In the genomic region with DNA sequence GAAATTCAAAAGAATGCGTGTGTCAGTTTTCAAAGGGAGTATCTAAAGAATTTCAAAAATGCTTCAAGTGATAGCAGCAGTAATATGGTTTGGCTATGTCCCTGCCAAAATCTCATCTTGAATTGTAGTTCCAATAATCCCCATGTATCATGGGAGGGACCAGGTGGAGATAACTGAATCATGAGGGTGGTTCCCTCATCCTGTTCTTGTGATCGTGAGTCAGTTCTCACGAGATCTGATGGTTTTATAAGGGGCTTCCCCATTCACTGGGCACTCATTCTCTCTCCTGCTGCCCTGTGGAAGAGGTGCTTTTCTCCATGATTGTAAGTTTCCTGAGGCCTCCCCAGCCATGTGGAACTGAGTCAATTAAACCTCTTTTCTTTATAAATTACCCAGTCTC, we compare ENCODE assay signal across 10 cellular contexts. TPM values are rescaled to one million over a fixed set of nuclear protein-coding genes. Genes with fewer than 3 reads are reported as not detected.
A peak's percentile ranks its signal among the peaks of the same experiment; 100 is the strongest.
DNase-seq lines count a peak whose midpoint lies in the region; ATAC-seq and TF ChIP-seq lines count a peak whose summit lies in the region.
"Not testable (repeated sequence)": the region's sequence is repeated elsewhere in the genome, so short reads cannot be mapped to it uniquely, and the experiment has no call there.
"Had no signal": no experiment of that assay in that cellular context is flagged by ENCODE, and none has a peak within 500 bp of the region (broad histone marks: within the 10 kb centered on the region; RNA-seq: fewer than 3 reads in every experiment).

No MANE protein-coding gene starts in this region.

- TF ChIP-seq CTCF in astrocyte of the spinal cord (IDR thresholded peaks at IDR 0.05; ENCODE audit: low read depth, low read length); omental fat pad (IDR thresholded peaks at IDR 0.05); vagina (IDR thresholded peaks at IDR 0.05): not testable (repeated sequence)

- H3K27ac ChIP-seq in esophagus (ENCODE audit: low read depth in 2 of 2, low read length in 1 of 2) (peak overlapping the region; percentile 11 to 34), vagina (peak overlapping the region; percentile 26)

- H3K9me3 Mint-ChIP-seq in activated T-cell treated with anti-CD3 and anti-CD28 coated beads, Interleukin-2, amount 50 U/mL, for 4 hours: not testable (repeated sequence)

- intact Hi-C loops in vagina (cut with DNase I): not testable (repeated sequence)

- not testable (repeated sequence) for H3K27me3 ChIP-seq in esophagus (ENCODE audit: control insufficient read depth in 1 of 2, insufficient read depth in 2 of 2, low read length in 2 of 2); vagina

- H3K4me1 ChIP-seq in esophagus (ENCODE audit: control insufficient read depth in 2 of 2, insufficient read depth in 2 of 2, low read length in 1 of 2): not testable (repeated sequence)
- peaks cover 15% of the 10 kb centered on the region for H3K4me1 ChIP-seq in vagina

- not testable (repeated sequence) for H3K36me3 ChIP-seq in esophagus (ENCODE audit: control insufficient read depth in 2 of 2, insufficient read depth in 2 of 2, low read length in 1 of 2); vagina

- not testable (repeated sequence) for H3K4me3 ChIP-seq in astrocyte of the spinal cord (ENCODE audit: low read depth, low read length); esophagus (ENCODE audit: low read depth in 1 of 2, low read length in 2 of 2); vagina

- not testable (repeated sequence) for TF ChIP-seq POLR2A in vagina (IDR thresholded peaks at IDR 0.05)

- H3K9me3 ChIP-seq in esophagus (ENCODE audit: control insufficient read depth in 2 of 2, insufficient read depth in 1 of 2, low read depth in 1 of 2, low read length in 1 of 2); vagina: not testable (repeated sequence)

- not testable (repeated sequence) for H3K36me3 Mint-ChIP-seq in activated T-cell treated with anti-CD3 and anti-CD28 coated beads, Interleukin-2, amount 50 U/mL, for 4 hours (ENCODE audit: insufficient read depth)

- peak; percentile 19 to 41 for ATAC-seq in activated T-cell treated with anti-CD3 and anti-CD28 coated beads, Interleukin-2, amount 50 U/mL, for 4 hours
- ATAC-seq in omental fat pad (ENCODE audit: low FRiP score): peak; percentile 68

- not testable (repeated sequence) for H3K4me3 Mint-ChIP-seq in activated T-cell treated with anti-CD3 and anti-CD28 coated beads, Interleukin-2, amount 50 U/mL, for 4 hours

- peaks cover 27% of the 10 kb centered on the region for H3K27me3 Mint-ChIP-seq in activated T-cell treated with anti-CD3 and anti-CD28 coated beads, Interleukin-2, amount 50 U/mL, for 4 hours (ENCODE audit: low read depth)

- 64 to 69% methylated on average over 3 of the region's 3 CpGs for WGBS in esophagus, 2 donors

- not testable (repeated sequence) for H3K4me1 Mint-ChIP-seq in activated T-cell treated with anti-CD3 and anti-CD28 coated beads, Interleukin-2, amount 50 U/mL, for 4 hours (ENCODE audit: low read depth)

- DNase-seq in EH (ENCODE audit: low read depth): peak; percentile 12
- peak; percentile 13 for DNase-seq in M059J (ENCODE audit: low read depth)
- not testable (repeated sequence) for DNase-seq in activated T-cell treated with anti-CD3 and anti-CD28 coated beads, Interleukin-2, amount 50 U/mL, for 4 hours; omental fat pad (ENCODE audit: low spot score); vagina (ENCODE audit: extremely low spot score in 2 of 2)
- DNase-seq in astrocyte of the spinal cord (ENCODE audit: low read depth, low spot score): peak; percentile 9
- DNase-seq in iris pigment epithelial cell (ENCODE audit: low read depth): peak; percentile 75

- in situ Hi-C loops in astrocyte of the spinal cord (cut with HindIII; ENCODE audit: low sequenced_read_pairs): not testable (repeated sequence)

RNA-seq across cellular contexts. Expression of gene TEX26, which starts 5.3 kb away (rescaled TPM):
- total RNA-seq in M059J (2014; rRNA removed; shearing (Covaris generic)): not detected in 2 replicates
- not detected for total RNA-seq in activated T-cell treated with anti-CD3 and anti-CD28 coated beads, Interleukin-2, amount 50 U/mL, for 4 hours
- polyA plus RNA-seq in esophagus: under 1 TPM in 1 of 2 donors, not detected in 1; 0.45 TPM
- total RNA-seq in omental fat pad (1 to 10 TPM in 1 of 4 donors, under 1 TPM in 2, not detected in 1; 0.36 to 1.5 (median 0.88) TPM), vagina (not detected)
- total RNA-seq: H7, PC-3 had no signal

RNA-seq across cellular contexts. Expression of gene MEDAG, which starts 21.1 kb away (rescaled TPM):
- 0.07 and 0.12 TPM in 2 replicates for total RNA-seq in M059J (2014; rRNA removed; shearing (Covaris generic))
- not detected for total RNA-seq in activated T-cell treated with anti-CD3 and anti-CD28 coated beads, Interleukin-2, amount 50 U/mL, for 4 hours
- 1 to 10 TPM; 1.5 to 1.7 TPM for polyA plus RNA-seq in esophagus
- 100 to 1,000 TPM; 113 to 601 (median 377) TPM for total RNA-seq in omental fat pad
- total RNA-seq in vagina: 46.4 TPM
- total RNA-seq: PC-3 had no signal

Comparison
In these comparisons a context has a peak if more than half of its experiments do, and no peak if none do; other contexts are left out.
1. RNA of gene MEDAG, which starts 21.1 kb away (total RNA-seq): 113 to 601 TPM in omental fat pad and 46.4 TPM in vagina (single experiment); 0.07 to 0.12 TPM in M059J and not detected in activated T-cell treated with anti-CD3 and anti-CD28 coated beads, Interleukin-2, amount 50 U/mL, for 4 hours; every median in the first group is over 10 times any median in the second.